Comparison of ENCODE assay signal across 12 cellular contexts in the genomic region with DNA sequence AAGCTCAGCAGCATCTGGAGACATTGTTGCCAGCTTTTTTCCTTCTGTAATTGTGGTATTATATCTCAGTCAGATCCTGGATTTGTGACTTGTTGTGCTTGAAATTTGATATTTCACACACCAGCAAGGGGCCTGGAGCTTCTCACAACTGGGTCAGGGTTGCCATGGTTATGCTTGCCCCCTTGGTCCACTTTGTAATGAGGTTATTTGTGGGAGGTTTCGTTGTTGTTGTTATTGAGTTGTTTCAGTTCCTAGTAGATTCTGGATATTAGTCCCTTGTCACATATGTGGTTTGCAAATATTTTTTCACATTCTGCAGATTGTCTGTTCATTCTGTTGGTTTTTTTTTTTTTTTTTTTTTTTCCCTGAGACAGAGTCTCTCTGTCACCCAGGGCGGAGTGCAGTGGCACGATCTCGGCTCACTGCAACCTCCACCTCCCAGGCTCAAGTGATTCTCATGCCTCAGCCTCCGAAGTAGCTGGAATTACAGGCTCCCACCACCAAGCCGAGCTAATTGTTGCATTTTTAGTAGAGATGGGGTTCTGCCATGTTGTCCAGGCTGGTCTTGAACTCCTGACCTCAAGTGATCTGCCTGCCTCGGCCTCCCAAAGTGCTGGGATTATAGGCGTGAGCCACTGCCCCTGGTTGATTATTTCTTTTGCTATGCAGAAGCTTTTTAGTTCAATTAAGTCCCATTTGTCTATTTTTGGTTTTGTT.
DNase-seq lines count a peak whose midpoint lies in the region; ATAC-seq, FAIRE-seq and TF ChIP-seq lines count a peak whose summit lies in the region.
"Had no signal": no experiment of that assay in that cellular context is flagged by ENCODE, and none has a peak within 500 bp of the region (broad histone marks: within the 10 kb centered on the region; RNA-seq: fewer than 3 reads in every experiment).

No MANE protein-coding gene starts in this region.

- no peak for TF ChIP-seq CTCF in Caco-2 (IDR thresholded peaks at IDR 0.05; ENCODE audit: insufficient read depth in 1 of 2, low read depth in 1 of 2, low read length in 1 of 2, severe bottlenecking in 1 of 2, unreplicated experiment in 1 of 2)

- H3K36me3 Mint-ChIP-seq in Caco-2 (ENCODE audit: insufficient read depth, unreplicated experiment), result no peaks in the 10 kb centered on the region
- H3K36me3 Mint-ChIP-seq: activated CD4-positive, alpha-beta memory T cell treated with anti-CD3 and anti-CD28 coated beads for 36 hours had no signal

- POLR2A ChIA-PET in Caco-2 (lab: Charles Lee), result no interaction called here

- peak; percentile 82 for ATAC-seq in GM19397 (IDR thresholded peaks at IDR 0.05; ENCODE audit: unreplicated experiment)
- ATAC-seq in HG02885 (IDR thresholded peaks at IDR 0.05; ENCODE audit: poor library complexity, unreplicated experiment), result peak; percentile 97

- peaks cover 8% of the 10 kb centered on the region for H3K27me3 Mint-ChIP-seq in Caco-2 (ENCODE audit: insufficient read depth, unreplicated experiment)
- H3K27me3 Mint-ChIP-seq: activated CD4-positive, alpha-beta memory T cell treated with anti-CD3 and anti-CD28 coated beads for 36 hours had no signal

- no peak for FAIRE-seq in frontal cortex (lab: Jason Lieb, UNC)
- FAIRE-seq: astrocyte, RCC 7860 had no signal

- CTCF ChIA-PET in Caco-2 (lab: Charles Lee), result no interaction called here

- H3K9me3 ChIP-seq in Caco-2, result peaks cover 3% of the 10 kb centered on the region; the same call in 1 of the 2 replicates
- H3K9me3 ChIP-seq: right atrium auricular region had no signal

- peak; percentile 53 for DNase-seq in NCI-H146 treated with DMSO at 0.1 percent for 48 hours (lab: John Stamatoyannopoulos, UW; ENCODE audit: unreplicated experiment)
- DNase-seq in frontal cortex (ENCODE audit: low spot score in 2 of 2), result no peak
- no peak for DNase-seq in Caco-2
- no peak for DNase-seq in NCI-H128 (lab: John Stamatoyannopoulos, UW; ENCODE audit: unreplicated experiment)
- no peak for DNase-seq in pons (ENCODE audit: low spot score)
- DNase-seq: activated CD4-positive, alpha-beta memory T cell treated with anti-CD3 and anti-CD28 coated beads for 36 hours had no signal

- no peaks in the 10 kb centered on the region for H3K36me3 ChIP-seq in Caco-2 (ENCODE audit: control insufficient read depth, insufficient read depth, low read length)
- H3K36me3 ChIP-seq: right atrium auricular region had no signal

- no peaks in the 10 kb centered on the region for H3K4me1 ChIP-seq in Caco-2
- H3K4me1 ChIP-seq: right atrium auricular region had no signal

- intact Hi-C loops in Caco-2 (cut with micrococcal nuclease; ENCODE audit: unreplicated experiment), result no loop called here

- no peaks in the 10 kb centered on the region for H3K27me3 ChIP-seq in Caco-2 (replicated peaks; ENCODE audit: control insufficient read depth, insufficient read depth, low read length)
- H3K27me3 ChIP-seq: right atrium auricular region had no signal

- no peak overlapping the region for H3K27ac Mint-ChIP-seq in Caco-2 (ENCODE audit: unreplicated experiment)
- H3K27ac Mint-ChIP-seq: activated CD4-positive, alpha-beta memory T cell treated with anti-CD3 and anti-CD28 coated beads for 36 hours had no signal

- H3K4me1 Mint-ChIP-seq in Caco-2 (ENCODE audit: low read depth, unreplicated experiment), result no peaks in the 10 kb centered on the region

- no peak overlapping the region for H3K4me3 Mint-ChIP-seq in Caco-2 (ENCODE audit: unreplicated experiment)
- H3K4me3 Mint-ChIP-seq: activated CD4-positive, alpha-beta memory T cell treated with anti-CD3 and anti-CD28 coated beads for 36 hours had no signal

- H3K9me3 Mint-ChIP-seq in Caco-2 (ENCODE audit: unreplicated experiment), result peaks cover 13% of the 10 kb centered on the region
- H3K9me3 Mint-ChIP-seq: activated CD4-positive, alpha-beta memory T cell treated with anti-CD3 and anti-CD28 coated beads for 36 hours had no signal

- BruUV-seq in Caco-2 (replicated peaks; lab: Mats Ljungman, UMichigan), result no TSS peak

- H3K4me3 ChIP-seq in GM08714 (ENCODE audit: low read length), result peak overlapping the region; percentile 1; the same call in 1 of the 2 replicates
- no peak overlapping the region for H3K4me3 ChIP-seq in Caco-2 (ENCODE audit: low read depth, low read length)
- H3K4me3 ChIP-seq: right atrium auricular region had no signal
